Comparison of ENCODE assay signal across 10 cellular contexts in genomic region chr3:132788299-132788698, GRCh38.
A peak's percentile ranks its signal among the peaks of the same experiment; 100 is the strongest.
DNase-seq lines count a peak whose midpoint lies in the region; ATAC-seq and TF ChIP-seq lines count a peak whose summit lies in the region.
"Had no signal": no experiment of that assay in that cellular context is flagged by ENCODE, and none has a peak within 500 bp of the region (broad histone marks: within the 10 kb centered on the region; RNA-seq: fewer than 3 reads in every experiment).

No MANE protein-coding gene starts in this region.

- H3K27me3 Mint-ChIP-seq in MCF 10A (ENCODE audit: insufficient read depth, unreplicated experiment), result no peaks in the 10 kb centered on the region

- no peak for TF ChIP-seq CTCF in MCF 10A (IDR thresholded peaks at IDR 0.05; ENCODE audit: unreplicated experiment)

- ATAC-seq in GM21447 (IDR thresholded peaks at IDR 0.05; ENCODE audit: unreplicated experiment) (no peak), GM21529 (IDR thresholded peaks at IDR 0.05; ENCODE audit: unreplicated experiment) (no peak)
- ATAC-seq: foreskin keratinocyte had no signal

- CTCF ChIA-PET in MCF 10A (lab: Yijun Ruan, JAX), result interaction anchor here (0.6 to 1.1 kb wide), 2 partner anchors 63 to 589 kb away, joined by 3 to 4 read pairs; no protein-coding TSS in a partner anchor

- intact Hi-C loops in MCF 10A (cut with micrococcal nuclease), result no loop called here

- BruUV-seq in MCF 10A (replicated peaks; lab: Mats Ljungman, UMichigan), result no TSS peak

- H3K4me1 Mint-ChIP-seq in MCF 10A (ENCODE audit: insufficient read depth, unreplicated experiment), result peaks cover 28% of the 10 kb centered on the region

- H3K36me3 Mint-ChIP-seq in MCF 10A (ENCODE audit: insufficient read depth, unreplicated experiment), result no peaks in the 10 kb centered on the region

- H3K27ac Mint-ChIP-seq in MCF 10A (ENCODE audit: low read depth, unreplicated experiment), result peak overlapping the region; percentile 41

- DNase-seq in NCI-H748 (lab: John Stamatoyannopoulos, UW; ENCODE audit: unreplicated experiment) (peak; percentile 7), NCI-H748 treated with DMSO at 0.1 percent for 48 hours (lab: John Stamatoyannopoulos, UW) (no peak), MCF 10A (ENCODE audit: unreplicated experiment) (peak; percentile 75), kidney glomerular epithelial cell (lab: John Stamatoyannopoulos, UW) (peak; percentile 41), ureter (ENCODE audit: low spot score) (peak; percentile 44)
- no peak for DNase-seq in activated effector memory CD4-positive, alpha-beta T cell treated with Interleukin-2 at 50 U/mL for 16 hours
- DNase-seq: stimulated activated CD4-positive, alpha-beta T cell treated with anti-CD3 and anti-CD28 coated beads, Interleukin-15, amount 100 ng/mL, for 24 hours had no signal

- no peak overlapping the region for H3K4me3 Mint-ChIP-seq in MCF 10A (ENCODE audit: unreplicated experiment)

- POLR2A ChIA-PET in MCF 10A (lab: Yijun Ruan, JAX), result interaction anchor here (0.6 kb wide), 1 partner anchor 180 kb away, joined by 4 read pairs; no protein-coding TSS in a partner anchor

- H3K9me3 Mint-ChIP-seq in MCF 10A (ENCODE audit: unreplicated experiment), result no peaks in the 10 kb centered on the region

Comparison
In these comparisons a context has a peak if more than half of its experiments do, and no peak if none do; other contexts are left out.
1. DNase-seq: peak in NCI-H748 (single experiment), MCF 10A (single experiment), kidney glomerular epithelial cell (single experiment) and ureter (single experiment); none in NCI-H748 treated with DMSO at 0.1 percent for 48 hours (single experiment) and activated effector memory CD4-positive, alpha-beta T cell treated with Interleukin-2 at 50 U/mL for 16 hours (single experiment).